ENCODE assay signal across 19 cellular contexts in genomic region chr2:101485856-101486255, GRCh38. TPM values are rescaled to one million over a fixed set of nuclear protein-coding genes. Genes with fewer than 3 reads are reported as not detected.
DNase-seq lines count a peak whose midpoint lies in the region; ATAC-seq and TF ChIP-seq lines count a peak whose summit lies in the region.
"Had no signal": no experiment of that assay in that cellular context is flagged by ENCODE, and none has a peak within 500 bp of the region (broad histone marks: within the 10 kb centered on the region; RNA-seq: fewer than 3 reads in every experiment).

No MANE protein-coding gene starts in this region.

- no peak for TF ChIP-seq RAD21 in IMR-90 (IDR thresholded peaks at IDR 0.05; ENCODE audit: low read length)

- no TSS peak for BruUV-seq in IMR-90 (replicated peaks; lab: Mats Ljungman, UMichigan)

- no peak overlapping the region for H3K4me2 ChIP-seq in IMR-90 (ENCODE audit: low read depth, low read length)
- H3K4me2 ChIP-seq: A549 had no signal

- H2BK5ac ChIP-seq in IMR-90 (ENCODE audit: low read depth, low read length, poor library complexity, severe bottlenecking) = no peak overlapping the region

- no peak for ATAC-seq in CD4-positive, alpha-beta T cell (ENCODE audit: poor library complexity)
- no peak for ATAC-seq in IMR-90 (ENCODE audit: low read depth)
- ATAC-seq: A549 had no signal

- WGBS in IMR-90 (ENCODE audit: extremely low coverage in 2 of 2, insufficient read length in 1 of 2), 2 experiments = 83% methylated on average over 1 of the region's 4 CpGs; no CpG with 5 or more reads in 1 of the 2 experiments

- TF ChIP-seq POLR2A in IMR-90 (IDR thresholded peaks at IDR 0.05; ENCODE audit: low read depth, low read length) = no peak

- dilution Hi-C loops in IMR-90 (cut with HindIII; ENCODE audit: low sequenced_read_pairs, unreplicated experiment) = no loop called here

- H3K4ac ChIP-seq in IMR-90 (ENCODE audit: low read depth, low read length) = peak overlapping the region; percentile 52; the same call in 1 of the 2 replicates

- no peaks in the 10 kb centered on the region for H3K9me3 ChIP-seq in CD4-positive, alpha-beta T cell (ENCODE audit: control insufficient read depth, low read length)
- no peaks in the 10 kb centered on the region for H3K9me3 ChIP-seq in IMR-90 (ENCODE audit: control insufficient read depth, insufficient read depth, low read length)
- H3K9me3 ChIP-seq: A549 had no signal

- no peaks in the 10 kb centered on the region for H3K36me3 Mint-ChIP-seq in activated CD4-positive, alpha-beta memory T cell treated with anti-CD3 and anti-CD28 coated beads for 36 hours
- no peaks in the 10 kb centered on the region for H3K36me3 Mint-ChIP-seq in activated CD4-positive, alpha-beta memory T cell treated with anti-CD3 and anti-CD28 coated beads, Interleukin-2, amount 10 ng/mL, durations not matched to agents 7 days and 5 days (ENCODE audit: low read depth)
- no peaks in the 10 kb centered on the region for H3K36me3 Mint-ChIP-seq in CD4-positive, alpha-beta T cell (ENCODE audit: low read depth)
- H3K36me3 Mint-ChIP-seq in endothelial cell (ENCODE audit: low read depth, unreplicated experiment) = no peaks in the 10 kb centered on the region

- H2BK15ac ChIP-seq in IMR-90 (ENCODE audit: low read depth, low read length) = no peak overlapping the region

- H2AK5ac ChIP-seq in IMR-90 (ENCODE audit: low read depth, low read length) = peak overlapping the region; percentile 34; the same call in 1 of the 2 replicates

- H4K91ac ChIP-seq in IMR-90 (ENCODE audit: insufficient read depth, low read depth, low read length) = no peak overlapping the region

- peak overlapping the region; percentile 5 for H3K4me3 Mint-ChIP-seq in activated CD4-positive, alpha-beta memory T cell treated with anti-CD3 and anti-CD28 coated beads for 36 hours
- no peak overlapping the region for H3K4me3 Mint-ChIP-seq in activated CD4-positive, alpha-beta memory T cell treated with anti-CD3 and anti-CD28 coated beads, Interleukin-2, amount 10 ng/mL, durations not matched to agents 7 days and 5 days
- H3K4me3 Mint-ChIP-seq in CD4-positive, alpha-beta T cell = no peak overlapping the region
- peak overlapping the region; percentile 16 for H3K4me3 Mint-ChIP-seq in endothelial cell (ENCODE audit: unreplicated experiment)

- 0 out of 2 replicates have a peak, but pooled peaks cover 1% of the 10 kb centered on the region for H3K4me1 ChIP-seq in IMR-90 (ENCODE audit: control insufficient read depth, insufficient read depth, low read length)
- H3K4me1 ChIP-seq: A549 had no signal

- H3K27ac ChIP-seq in CD4-positive, alpha-beta T cell (ENCODE audit: low read depth, low read length) = no peak overlapping the region
- H3K27ac ChIP-seq in IMR-90 (ENCODE audit: insufficient read depth, low read length) = no peak overlapping the region
- H3K27ac ChIP-seq: A549, C4-2B, HL-60, RWPE1 had no signal

- H3K56ac ChIP-seq in IMR-90 (ENCODE audit: extremely low read depth, insufficient read depth, low read length) = no peak overlapping the region

- CTCF ChIA-PET in activated CD4-positive, alpha-beta memory T cell treated with anti-CD3 and anti-CD28 coated beads for 36 hours (lab: Charles Lee) = no interaction called here
- CTCF ChIA-PET in activated CD4-positive, alpha-beta memory T cell treated with anti-CD3 and anti-CD28 coated beads, Interleukin-2, amount 10 ng/mL, durations not matched to agents 7 days and 5 days (lab: Charles Lee) = interaction anchor here (2.2 kb wide), 1 partner anchor 11 kb away, joined by 5 read pairs; the partner anchor contains the start of gene RFX8
- CTCF ChIA-PET in CD4-positive, alpha-beta T cell (lab: Charles Lee) = no interaction called here
- CTCF ChIA-PET in IMR-90 (lab: Yijun Ruan, JAX) = no interaction called here

- H2BK120ac ChIP-seq in IMR-90 (ENCODE audit: low read depth, low read length) = peak overlapping the region; percentile 13; the same call in 1 of the 2 replicates

- peak overlapping the region; percentile 61 for H2AFZ ChIP-seq in IMR-90 (replicated peaks; ENCODE audit: low read length, poor library complexity)

- H2BK20ac ChIP-seq in IMR-90 (ENCODE audit: low read depth, low read length) = no peak overlapping the region

- no peak overlapping the region for H3K9ac ChIP-seq in IMR-90 (ENCODE audit: low read depth, low read length)

- intact Hi-C loops in activated CD4-positive, alpha-beta memory T cell treated with anti-CD3 and anti-CD28 coated beads for 36 hours (cut with micrococcal nuclease) = no loop called here
- intact Hi-C loops in CD4-positive, alpha-beta T cell (cut with DNase I, micrococcal nuclease) = no loop called here
- intact Hi-C loops in IMR-90 (cut with micrococcal nuclease) = no loop called here

- no peaks in the 10 kb centered on the region for H3K36me3 ChIP-seq in IMR-90 (ENCODE audit: control insufficient read depth, insufficient read depth, low read length)

- peaks cover 3% of the 10 kb centered on the region for H3K9me3 Mint-ChIP-seq in activated CD4-positive, alpha-beta memory T cell treated with anti-CD3 and anti-CD28 coated beads for 36 hours
- no peaks in the 10 kb centered on the region for H3K9me3 Mint-ChIP-seq in activated CD4-positive, alpha-beta memory T cell treated with anti-CD3 and anti-CD28 coated beads, Interleukin-2, amount 10 ng/mL, durations not matched to agents 7 days and 5 days
- H3K9me3 Mint-ChIP-seq in CD4-positive, alpha-beta T cell = no peaks in the 10 kb centered on the region
- H3K9me3 Mint-ChIP-seq in endothelial cell (ENCODE audit: unreplicated experiment) = no peaks in the 10 kb centered on the region

- in situ Hi-C loops in IMR-90 (cut with MboI; ENCODE audit: low sequenced_read_pairs) = no loop called here

- 0 out of 2 replicates have a peak, but pooled peaks cover 3% of the 10 kb centered on the region for H3K9me1 ChIP-seq in IMR-90 (ENCODE audit: insufficient read depth, low read length)

- no peak for DNase-seq in activated CD4-positive, alpha-beta memory T cell treated with anti-CD3 and anti-CD28 coated beads for 36 hours
- DNase-seq in activated CD4-positive, alpha-beta memory T cell treated with anti-CD3 and anti-CD28 coated beads, Interleukin-2, amount 10 ng/mL, durations not matched to agents 7 days and 5 days = no peak
- no peak for DNase-seq in CD4-positive, alpha-beta T cell
- DNase-seq in IMR-90 (no peak), endothelial cell (ENCODE audit: low spot score) (no peak), HuH-7 (ENCODE audit: low spot score) (no peak), SHP77 (lab: John Stamatoyannopoulos, UW) (no peak)
- DNase-seq in activated effector memory CD4-positive, alpha-beta T cell treated with anti-CD3 and anti-CD28 coated beads, Interleukin-2, amount 50 U/mL, for 16 hours = no peak
- DNase-seq: DMS79; KG1; NCI-H1092; NCI-H2227 treated with DMSO at 0.1 percent for 48 hours; NCI-H526; NK-92 treated with Interleukin-12 subunit alpha and Interleukin-12 subunit beta, amount 100 ng/mL, for 24 hours had no signal

- H3K14ac ChIP-seq in IMR-90 (replicated peaks; ENCODE audit: low read depth, low read length) = no peak overlapping the region; the same call in 1 of the 2 replicates

- POLR2A ChIA-PET in activated CD4-positive, alpha-beta memory T cell treated with anti-CD3 and anti-CD28 coated beads for 36 hours (lab: Charles Lee) = no interaction called here
- POLR2A ChIA-PET in activated CD4-positive, alpha-beta memory T cell treated with anti-CD3 and anti-CD28 coated beads, Interleukin-2, amount 10 ng/mL, durations not matched to agents 7 days and 5 days (lab: Charles Lee) = interaction anchor here (2.2 kb wide), 1 partner anchor 12 kb away, joined by 8 read pairs; the partner anchor contains the start of gene RFX8
- POLR2A ChIA-PET in CD4-positive, alpha-beta T cell (lab: Charles Lee) = interaction anchor here (0.9 to 2.2 kb wide), 4 partner anchors 13 to 326 kb away, joined by 3 to 7 read pairs (median 4); no protein-coding TSS in a partner anchor
- POLR2A ChIA-PET in IMR-90 (lab: Charles Lee; ENCODE audit: unreplicated experiment) = interaction anchor here (1.2 kb wide), 1 partner anchor 11 kb away, joined by 3 read pairs; the partner anchor contains the start of gene RFX8

- TF ChIP-seq CTCF in CD4-positive, alpha-beta T cell (IDR thresholded peaks at IDR 0.05) = no peak
- TF ChIP-seq CTCF in IMR-90 (conservative IDR thresholded peaks at IDR 0.05; ENCODE audit: low read depth, low read length) = no peak
- TF ChIP-seq CTCF in endothelial cell (IDR thresholded peaks at IDR 0.05; ENCODE audit: unreplicated experiment) = no peak

- H4K8ac ChIP-seq in IMR-90 (ENCODE audit: low read depth in 2 of 2, low read length in 2 of 2) = peak overlapping the region in 1 of 2 experiments; percentile 19; a peak in 1 of 4 replicates

- H3K27me3 ChIP-seq in CD4-positive, alpha-beta T cell (ENCODE audit: control insufficient read depth, insufficient read depth, low read length) = no peaks in the 10 kb centered on the region
- H3K27me3 ChIP-seq in IMR-90 (ENCODE audit: control insufficient read depth, insufficient read depth, low read length) = no peaks in the 10 kb centered on the region

- no peaks in the 10 kb centered on the region for H4K20me1 ChIP-seq in IMR-90 (ENCODE audit: insufficient read depth, low read length)

- H3K27me3 Mint-ChIP-seq in activated CD4-positive, alpha-beta memory T cell treated with anti-CD3 and anti-CD28 coated beads for 36 hours = no peaks in the 10 kb centered on the region
- H3K27me3 Mint-ChIP-seq in activated CD4-positive, alpha-beta memory T cell treated with anti-CD3 and anti-CD28 coated beads, Interleukin-2, amount 10 ng/mL, durations not matched to agents 7 days and 5 days = no peaks in the 10 kb centered on the region
- no peaks in the 10 kb centered on the region for H3K27me3 Mint-ChIP-seq in CD4-positive, alpha-beta T cell
- H3K27me3 Mint-ChIP-seq in endothelial cell (ENCODE audit: unreplicated experiment) = peaks cover 11% of the 10 kb centered on the region

- no peaks in the 10 kb centered on the region for H3K79me1 ChIP-seq in IMR-90 (ENCODE audit: low read depth in 1 of 2, low read length in 2 of 2)

- no peak overlapping the region for H3K18ac ChIP-seq in IMR-90 (ENCODE audit: low read depth, low read length)

- peaks cover 17% of the 10 kb centered on the region for H3K4me1 Mint-ChIP-seq in activated CD4-positive, alpha-beta memory T cell treated with anti-CD3 and anti-CD28 coated beads for 36 hours (ENCODE audit: low read depth)
- peaks cover 16% of the 10 kb centered on the region for H3K4me1 Mint-ChIP-seq in activated CD4-positive, alpha-beta memory T cell treated with anti-CD3 and anti-CD28 coated beads, Interleukin-2, amount 10 ng/mL, durations not matched to agents 7 days and 5 days
- H3K4me1 Mint-ChIP-seq in CD4-positive, alpha-beta T cell (ENCODE audit: low read depth) = peaks cover 29% of the 10 kb centered on the region
- peaks cover 37% of the 10 kb centered on the region for H3K4me1 Mint-ChIP-seq in endothelial cell (ENCODE audit: unreplicated experiment)

- H3K23ac ChIP-seq in IMR-90 (ENCODE audit: low read depth, low read length) = 0 out of 2 replicates have a peak overlapping the region, but pooled peaks have one; percentile 11

- H4K5ac ChIP-seq in IMR-90 (ENCODE audit: low read depth, low read length) = no peak overlapping the region

- H3K27ac Mint-ChIP-seq in activated CD4-positive, alpha-beta memory T cell treated with anti-CD3 and anti-CD28 coated beads for 36 hours = peak overlapping the region; percentile 34
- no peak overlapping the region for H3K27ac Mint-ChIP-seq in activated CD4-positive, alpha-beta memory T cell treated with anti-CD3 and anti-CD28 coated beads, Interleukin-2, amount 10 ng/mL, durations not matched to agents 7 days and 5 days
- H3K27ac Mint-ChIP-seq in CD4-positive, alpha-beta T cell = peak overlapping the region; percentile 53
- H3K27ac Mint-ChIP-seq in endothelial cell (ENCODE audit: unreplicated experiment) = peak overlapping the region; percentile 48

- no peak overlapping the region for H3K4me3 ChIP-seq in IMR-90 (ENCODE audit: insufficient read depth, low read depth, low read length)
- H3K4me3 ChIP-seq: A549 had no signal

- peak overlapping the region; percentile 34 for H2AK9ac ChIP-seq in IMR-90 (replicated peaks; ENCODE audit: low read depth, low read length, poor library complexity)

RNA-seq across cellular contexts. Expression of gene RFX8, which starts 10.9 kb away (rescaled TPM):
- total RNA-seq in activated CD4-positive, alpha-beta memory T cell treated with anti-CD3 and anti-CD28 coated beads for 36 hours = 1 to 10 TPM in 1 of 2 experiments, under 1 TPM in 1; 0.90 to 1.0 TPM
- total RNA-seq in activated CD4-positive, alpha-beta memory T cell treated with anti-CD3 and anti-CD28 coated beads, Interleukin-2, amount 10 ng/mL, durations not matched to agents 7 days and 5 days = 1 to 10 TPM; 1.7 to 2.6 TPM
- 1 to 10 TPM in 1 of 2 experiments, under 1 TPM in 1; 0.67 to 1.1 TPM for total RNA-seq in CD4-positive, alpha-beta T cell
- 1.9 and 2.9 TPM in 2 replicates for total RNA-seq in IMR-90 (2012; rRNA removed)
- 3.4 and 5.3 TPM in 2 replicates for polyA plus RNA-seq in IMR-90 (2012; rRNA removed)
- 0.65 and 1.5 TPM in 2 replicates for polyA plus RNA-seq in IMR-90 (2012; cell fraction: cytosol; rRNA removed)
- 15.7 and 27.7 TPM in 2 replicates for polyA plus RNA-seq in IMR-90 (2012; cell fraction: nucleus; rRNA removed; ENCODE audit: low replicate concordance)
- total RNA-seq in endothelial cell (ENCODE audit: unreplicated experiment) = 5.0 TPM
- total RNA-seq: MCF 10A had no signal
- polyA plus RNA-seq: A549 had no signal

Comparison
In these comparisons a context has a peak if more than half of its experiments do, and no peak if none do; other contexts are left out.
1. H3K4me3 Mint-ChIP-seq: peak in activated CD4-positive, alpha-beta memory T cell treated with anti-CD3 and anti-CD28 coated beads for 36 hours (single experiment) and endothelial cell (single experiment); none in activated CD4-positive, alpha-beta memory T cell treated with anti-CD3 and anti-CD28 coated beads, Interleukin-2, amount 10 ng/mL, durations not matched to agents 7 days and 5 days (single experiment) and CD4-positive, alpha-beta T cell (single experiment).